Comparison of ENCODE assay signal across 8 cellular contexts in the genomic region with DNA sequence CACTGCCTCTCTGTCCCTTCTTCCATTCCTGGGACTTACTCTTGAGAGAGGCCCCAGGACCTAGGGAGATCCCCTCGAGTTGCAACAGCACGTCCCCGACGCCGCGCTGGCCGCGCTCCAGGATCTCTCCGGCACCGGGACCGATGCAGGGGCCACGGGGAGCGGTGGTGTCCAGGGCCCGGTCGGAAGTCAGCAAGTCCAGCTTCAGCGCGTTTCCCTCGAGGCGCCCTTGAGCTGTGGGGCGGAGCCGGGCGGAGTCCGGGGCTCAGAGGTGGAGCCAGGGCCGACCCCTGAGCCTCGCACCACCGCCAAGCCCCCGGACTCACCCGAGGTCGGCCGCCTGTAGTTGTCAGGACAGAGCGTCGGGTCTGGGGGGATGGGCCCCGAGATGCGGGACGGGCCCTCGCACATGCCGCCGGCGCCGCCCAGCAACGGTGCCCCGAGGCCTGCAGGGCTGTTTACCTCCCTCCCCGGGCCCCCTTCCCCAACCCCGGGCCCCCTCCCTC. TPM values are rescaled to one million over a fixed set of nuclear protein-coding genes. Genes with fewer than 3 reads are reported as not detected.
A peak's percentile ranks its signal among the peaks of the same experiment; 100 is the strongest.
DNase-seq lines count a peak whose midpoint lies in the region; ATAC-seq and TF ChIP-seq lines count a peak whose summit lies in the region.

No MANE protein-coding gene starts in this region.

- peak; percentile 59 for DNase-seq in NCI-H82 (lab: John Stamatoyannopoulos, UW)
- DNase-seq in NCI-H82 treated with DMSO at 0.1 percent for 48 hours (lab: John Stamatoyannopoulos, UW; ENCODE audit: unreplicated experiment) = no peak
- peak; percentile 24 for DNase-seq in MG63
- no peak for DNase-seq in central memory CD8-positive, alpha-beta T cell (ENCODE audit: low spot score in 2 of 2)
- no peak for DNase-seq in memory B cell (ENCODE audit: low spot score in 2 of 2)
- peak; percentile 83 for DNase-seq in upper lobe of right lung
- no peak for DNase-seq in NCI-H1436 (lab: John Stamatoyannopoulos, UW)
- no peak for DNase-seq in NCI-H524 treated with DMSO at 0.1 percent for 48 hours (lab: John Stamatoyannopoulos, UW)

- H3K9me3 ChIP-seq in MG63 = no peaks in the 10 kb centered on the region
- no peaks in the 10 kb centered on the region for H3K9me3 ChIP-seq in upper lobe of right lung

- H3K27me3 Mint-ChIP-seq in central memory CD8-positive, alpha-beta T cell = no peaks in the 10 kb centered on the region
- H3K27me3 Mint-ChIP-seq in memory B cell = no peaks in the 10 kb centered on the region

- no peaks in the 10 kb centered on the region for H3K27me3 ChIP-seq in MG63
- no peaks in the 10 kb centered on the region for H3K27me3 ChIP-seq in upper lobe of right lung

- peak overlapping the region; percentile 89 for H3K27ac ChIP-seq in upper lobe of right lung

- no peak for TF ChIP-seq CTCF in upper lobe of right lung (IDR thresholded peaks at IDR 0.05)

- H3K4me3 ChIP-seq in MG63 = peak overlapping the region; percentile 59
- peak overlapping the region; percentile 76 for H3K4me3 ChIP-seq in upper lobe of right lung

- H3K27ac Mint-ChIP-seq in central memory CD8-positive, alpha-beta T cell (ENCODE audit: low read depth) = peak overlapping the region; percentile 74
- peak overlapping the region; percentile 95 for H3K27ac Mint-ChIP-seq in memory B cell

- intact Hi-C loops in upper lobe of right lung (cut with DNase I) = loop anchor here (10.0 kb wide), 1 partner anchor 101 kb away; a partner anchor contains a TSS

- H3K36me3 ChIP-seq in MG63 = no peaks in the 10 kb centered on the region
- H3K36me3 ChIP-seq in upper lobe of right lung = peaks cover 4% of the 10 kb centered on the region

- H3K4me1 ChIP-seq in upper lobe of right lung = peaks cover 24% of the 10 kb centered on the region

- H3K4me1 Mint-ChIP-seq in central memory CD8-positive, alpha-beta T cell = peaks cover 10% of the 10 kb centered on the region
- H3K4me1 Mint-ChIP-seq in memory B cell = peaks cover 34% of the 10 kb centered on the region

- no peak for ATAC-seq in central memory CD8-positive, alpha-beta T cell (replicated peaks; ENCODE audit: extremely low read depth, poor library complexity, severe bottlenecking)
- ATAC-seq in memory B cell (ENCODE audit: low read depth) (no peak), upper lobe of right lung (peak; percentile 10)

- H3K4me3 Mint-ChIP-seq in central memory CD8-positive, alpha-beta T cell = peak overlapping the region; percentile 87
- peak overlapping the region; percentile 66 for H3K4me3 Mint-ChIP-seq in memory B cell

- peaks cover 3% of the 10 kb centered on the region for H3K36me3 Mint-ChIP-seq in central memory CD8-positive, alpha-beta T cell (ENCODE audit: insufficient read depth)
- no peaks in the 10 kb centered on the region for H3K36me3 Mint-ChIP-seq in memory B cell

- H3K9me3 Mint-ChIP-seq in central memory CD8-positive, alpha-beta T cell = no peaks in the 10 kb centered on the region
- H3K9me3 Mint-ChIP-seq in memory B cell = no peaks in the 10 kb centered on the region

RNA-seq across cellular contexts. Expression of a gene that starts 0.5 kb away (rescaled TPM):
- total RNA-seq in MG63 (2014; rRNA removed; shearing (Covaris generic); ENCODE audit: low replicate concordance) = 8.8 and 15.7 TPM in 2 replicates
- 14.5 TPM for total RNA-seq in upper lobe of right lung

RNA-seq across cellular contexts. Expression of a gene that starts 0.5 kb away (rescaled TPM):
- not detected in 2 replicates for total RNA-seq in MG63 (2014; rRNA removed; shearing (Covaris generic); ENCODE audit: low replicate concordance)
- total RNA-seq in upper lobe of right lung = 3.8 TPM

RNA-seq across cellular contexts. Expression of a gene that starts 5.3 kb away (rescaled TPM):
- 0.89 and 1.5 TPM in 2 replicates for total RNA-seq in MG63 (2014; rRNA removed; shearing (Covaris generic); ENCODE audit: low replicate concordance)
- 4.7 TPM for total RNA-seq in upper lobe of right lung

RNA-seq across cellular contexts. Expression of a gene that starts 6.0 kb away (rescaled TPM):
- total RNA-seq in MG63 (2014; rRNA removed; shearing (Covaris generic); ENCODE audit: low replicate concordance) = 24.4 and 24.7 TPM in 2 replicates
- 14.3 TPM for total RNA-seq in upper lobe of right lung

RNA-seq across cellular contexts. Expression of a gene that starts 21.1 kb away (rescaled TPM):
- total RNA-seq in MG63 (2014; rRNA removed; shearing (Covaris generic); ENCODE audit: low replicate concordance) = 0.07 TPM in 1 of 2 replicates, not detected in the other
- 6.3 TPM for total RNA-seq in upper lobe of right lung

Comparison
In these comparisons a context has a peak if more than half of its experiments do, and no peak if none do; other contexts are left out.
1. DNase-seq: peak in NCI-H82 (single experiment), MG63 (single experiment) and upper lobe of right lung (single experiment); none in NCI-H82 treated with DMSO at 0.1 percent for 48 hours (single experiment), central memory CD8-positive, alpha-beta T cell (0 of 2), memory B cell (0 of 2), NCI-H1436 (single experiment) and NCI-H524 treated with DMSO at 0.1 percent for 48 hours (single experiment).